ENCODE assay signal across 28 cellular contexts in genomic region chr1:68131261-68131660, GRCh38.
"Had no signal": no experiment of that assay in that cellular context is flagged by ENCODE, and none has a peak within 500 bp of the region (broad histone marks: within the 10 kb centered on the region; RNA-seq: fewer than 3 reads in every experiment).

No MANE protein-coding gene starts in this region.

- DNase-seq: naive thymus-derived CD8-positive, alpha-beta T cell; nephron progenitor cell; nucleus accumbens; ovary; posterior cingulate gyrus; psoas muscle; right cardiac atrium; right lobe of liver; sigmoid colon; small intestine; stimulated activated CD4-positive, alpha-beta T cell treated with anti-CD3 and anti-CD28 coated beads, Interleukin-15, amount 100 ng/mL, for 24 hours; stimulated activated CD4-positive, alpha-beta T cell treated with anti-CD3 and anti-CD28 coated beads, Interleukin-2, amount 100 ng/mL, for 24 hours; stimulated activated CD4-positive, alpha-beta T cell treated with anti-CD3 and anti-CD28 coated beads, Interleukin-2, amount 100 ng/mL, for 48 hours; stimulated activated CD4-positive, alpha-beta T cell treated with anti-CD3 and anti-CD28 coated beads, Interleukin-4, amount 100 ng/mL, for 24 hours; stimulated activated naive B cell treated with anti-CD40 and anti-IgM and Interleukin-4, amounts not matched to agents 10 μg/mL and 1 μg/mL and 100 μg/mL, for 72 hours; stimulated activated naive CD4-positive, alpha-beta T cell treated with Interleukin-2 at 50 U/mL for 16 hours; stomach; substantia nigra; testis; tibial artery; trophoblast cell; upper lobe of left lung had no signal

- H3K4me1 ChIP-seq: right lobe of liver, testis, upper lobe of left lung had no signal

- H3K9ac ChIP-seq: parathyroid adenoma had no signal

- H3K4me3 ChIP-seq: ovary, psoas muscle, right lobe of liver, sigmoid colon, stomach, suprapubic skin, testis, tibial artery, upper lobe of left lung, vagina had no signal

- ATAC-seq: naive thymus-derived CD8-positive, alpha-beta T cell; natural killer cell treated with Interleukin-12 subunit alpha and Interleukin-12 subunit beta and Interleukin-15 and Interleukin-18, amount 100 ng/mL, for 72 hours; psoas muscle; right cardiac atrium; right lobe of liver; stimulated activated effector memory CD8-positive, alpha-beta T cell treated with anti-CD3 and anti-CD28 coated beads, Interleukin-12 subunit alpha, Interleukin-12 subunit beta, amount 100 ng/mL, for 72 hours; stimulated activated naive B cell treated with anti-CD40 and anti-IgM and Interleukin-4, amounts not matched to agents 10 μg/mL and 1 μg/mL and 100 μg/mL, for 72 hours had no signal

- H3K27ac ChIP-seq: neutrophil, ovary, parathyroid adenoma, psoas muscle, right lobe of liver, suprapubic skin, testis, tibial artery, upper lobe of left lung, vagina had no signal

- H3K36me3 ChIP-seq: ovary, right lobe of liver had no signal

- H3K9me3 ChIP-seq: neutrophil, ovary, psoas muscle, right lobe of liver, sigmoid colon, stomach, suprapubic skin, testis, tibial artery, upper lobe of left lung, vagina had no signal

- H3K27me3 ChIP-seq: neutrophil, ovary, right lobe of liver, sigmoid colon, stomach, suprapubic skin, testis, tibial artery, upper lobe of left lung, vagina had no signal
